26 cellular contexts compared by ENCODE assay signal in genomic region chr19:7455600-7456296, GRCh38. TPM values are rescaled to one million over a fixed set of nuclear protein-coding genes. Genes with fewer than 3 reads are reported as not detected.
DNase-seq lines count a peak whose midpoint lies in the region; ATAC-seq, FAIRE-seq and TF ChIP-seq lines count a peak whose summit lies in the region.
"Had no signal": no experiment of that assay in that cellular context is flagged by ENCODE, and none has a peak within 500 bp of the region (broad histone marks: within the 10 kb centered on the region; RNA-seq: fewer than 3 reads in every experiment).

No MANE protein-coding gene starts in this region.

- H3K27me3 Mint-ChIP-seq in activated naive CD8-positive, alpha-beta T cell = no peaks in the 10 kb centered on the region
- H3K27me3 Mint-ChIP-seq in activated naive CD8-positive, alpha-beta T cell treated with anti-CD3 and anti-CD28 coated beads for 36 hours = no peaks in the 10 kb centered on the region

- RAD21 ChIA-PET in GM12878 (lab: Charles Lee; ENCODE audit: unreplicated experiment) = no interaction called here

- DNase-seq in activated naive CD8-positive, alpha-beta T cell treated with anti-CD3 and anti-CD28 coated beads for 36 hours = no peak
- DNase-seq in RWPE2 (ENCODE audit: low spot score) (no peak), GM12878 (ENCODE audit: low read depth, low spot score) (no peak), posterior vena cava (ENCODE audit: low spot score) (peak; percentile 62), DMS114 treated with DMSO at 0.1 percent for 48 hours (lab: John Stamatoyannopoulos, UW; ENCODE audit: unreplicated experiment) (no peak), GM20000 (ENCODE audit: low spot score) (no peak), HUDEP-2 (lab: John Stamatoyannopoulos, UW; ENCODE audit: unreplicated experiment in 76 of 76) (no peak)
- DNase-seq: ACHN; CD8-positive, alpha-beta T cell; DMS153; IMR-90; Kasumi-1; NCI-H1048; NCI-H2029 treated with DMSO at 0.1 percent for 48 hours; NCI-H2171; NCI-H345; NCI-H524; NCI-H774; NK-92 treated with Interleukin-12 subunit alpha and Interleukin-12 subunit beta, amount 100 ng/mL, for 24 hours; SJCRH30 had no signal

- peak overlapping the region; percentile 98 for H3K27ac ChIP-seq in RWPE2 (ENCODE audit: poor library complexity, severe bottlenecking)
- H3K27ac ChIP-seq in GM12878 (ENCODE audit: control insufficient read depth, insufficient read depth) = no peak overlapping the region
- H3K27ac ChIP-seq: BLaER1, SJCRH30 had no signal

- H3K27me3 ChIP-seq in RWPE2 (ENCODE audit: insufficient read depth, poor library complexity, severe bottlenecking) = no peaks in the 10 kb centered on the region
- no peaks in the 10 kb centered on the region for H3K27me3 ChIP-seq in GM12878 (replicated peaks in 1 of 2; ENCODE audit: control insufficient read depth in 2 of 2, insufficient read depth in 2 of 2, low read length in 1 of 2)
- H3K27me3 ChIP-seq: BLaER1, SJCRH30 had no signal

- POLR2A ChIA-PET in GM12878 (lab: Charles Lee) = no interaction called here

- in situ Hi-C loops in GM12878 (cut with MboI) = no loop called here

- WGBS in GM12878 (ENCODE audit: insufficient coverage, insufficient replicate concordance, low lambda C conversion rate, missing lambda C conversion rate) = 96% methylated on average over 14 of the region's 14 CpGs

- H3K36me3 ChIP-seq in RWPE2 (ENCODE audit: low read depth) (peaks cover 86% of the 10 kb centered on the region), GM12878 (ENCODE audit: control insufficient read depth in 2 of 2, insufficient read depth in 2 of 2, low read length in 1 of 2) (peaks cover 41 to 45% of the 10 kb centered on the region in 2 experiments)

- no peak for TF ChIP-seq RAD21 in GM12878 (IDR thresholded peaks at IDR 0.05; ENCODE audit: insufficient read depth, low read depth, low read length)

- H3K79me2 ChIP-seq in GM12878 (ENCODE audit: control insufficient read depth, insufficient read depth, low read length) = peaks cover under 1% of the 10 kb centered on the region

- no peak overlapping the region for H3K9ac ChIP-seq in GM12878 (ENCODE audit: control insufficient read depth, insufficient read depth, low read length)
- H3K9ac ChIP-seq: BLaER1 had no signal

- TF ChIP-seq CTCF in RWPE2 (IDR thresholded peaks at IDR 0.05; ENCODE audit: poor library complexity, severe bottlenecking) (no peak), GM12878 (IDR thresholded peaks at IDR 0.05 in 2 of 3, conservative IDR thresholded peaks at IDR 0.05 in 1 of 3; ENCODE audit: control insufficient read depth in 2 of 3, extremely low read depth in 1 of 3, insufficient read depth in 1 of 3, low read depth in 3 of 3, low read length in 3 of 3) (no peak), GM20000 (IDR thresholded peaks at IDR 0.05; ENCODE audit: extremely low read depth, missing control alignments) (no peak)

- H3K9me3 Mint-ChIP-seq in activated naive CD8-positive, alpha-beta T cell (ENCODE audit: low read depth) = no peaks in the 10 kb centered on the region
- H3K9me3 Mint-ChIP-seq in activated naive CD8-positive, alpha-beta T cell treated with anti-CD3 and anti-CD28 coated beads for 36 hours = peaks cover 14% of the 10 kb centered on the region
- H3K9me3 Mint-ChIP-seq: CD8-positive, alpha-beta T cell had no signal

- intact Hi-C loops in GM12878 (cut with micrococcal nuclease; ENCODE audit: unreplicated experiment) = no loop called here
- intact Hi-C loops in posterior vena cava (cut with DNase I) = no loop called here

- CTCF ChIA-PET in GM12878 (lab: Yijun Ruan, JAX) = no interaction called here

- peaks cover 18% of the 10 kb centered on the region for H3K36me3 Mint-ChIP-seq in activated naive CD8-positive, alpha-beta T cell
- peaks cover 48% of the 10 kb centered on the region for H3K36me3 Mint-ChIP-seq in activated naive CD8-positive, alpha-beta T cell treated with anti-CD3 and anti-CD28 coated beads for 36 hours

- TF ChIP-seq EP300 in GM12878 (IDR thresholded peaks at IDR 0.05; ENCODE audit: borderline replicate concordance in 1 of 2, control insufficient read depth in 1 of 2, low read depth in 2 of 2, low read length in 2 of 2) = no peak

- H2AFZ ChIP-seq in GM12878 (ENCODE audit: control insufficient read depth, low read depth, low read length) = no peak overlapping the region

- ATAC-seq in RWPE2 (ENCODE audit: low read depth) (no peak), GM12878 (no peak)
- ATAC-seq: CD8-positive, alpha-beta T cell; HCT116 had no signal

- FAIRE-seq in GM12878 (lab: Jason Lieb, UNC) = no peak
- FAIRE-seq: GM12892, H1, HTR-8/SVneo had no signal

- no peak overlapping the region for H3K4me3 Mint-ChIP-seq in activated naive CD8-positive, alpha-beta T cell
- no peak overlapping the region for H3K4me3 Mint-ChIP-seq in activated naive CD8-positive, alpha-beta T cell treated with anti-CD3 and anti-CD28 coated beads for 36 hours
- H3K4me3 Mint-ChIP-seq: CD8-positive, alpha-beta T cell had no signal

- H3K4me3 ChIP-seq in RWPE2 (ENCODE audit: severe bottlenecking) (no peak overlapping the region), GM12878 (no peak overlapping the region)
- H3K4me3 ChIP-seq: BLaER1, SJCRH30 had no signal

- H4K20me1 ChIP-seq in GM12878 (ENCODE audit: control insufficient read depth, insufficient read depth) = no peaks in the 10 kb centered on the region

- H3K4me1 ChIP-seq in RWPE2 (ENCODE audit: insufficient read depth, poor library complexity, severe bottlenecking) = peaks cover 9% of the 10 kb centered on the region
- no peaks in the 10 kb centered on the region for H3K4me1 ChIP-seq in GM12878 (ENCODE audit: control insufficient read depth, insufficient read depth, low read length)
- H3K4me1 ChIP-seq: BLaER1, SJCRH30 had no signal

- H3K9me3 ChIP-seq in RWPE2 (ENCODE audit: severe bottlenecking) (peaks cover 6% of the 10 kb centered on the region), GM12878 (replicated peaks; ENCODE audit: control insufficient read depth, insufficient read depth, low read length) (peaks cover 20% of the 10 kb centered on the region)
- H3K9me3 ChIP-seq: SJCRH30 had no signal

- peak overlapping the region; percentile 68 for H3K27ac Mint-ChIP-seq in activated naive CD8-positive, alpha-beta T cell
- H3K27ac Mint-ChIP-seq in activated naive CD8-positive, alpha-beta T cell treated with anti-CD3 and anti-CD28 coated beads for 36 hours = no peak overlapping the region

- SMC1A ChIA-PET in GM12878 (lab: Charles Lee; ENCODE audit: uncharacterized antibody, unreplicated experiment) = no interaction called here

- peaks cover 19% of the 10 kb centered on the region for H3K4me1 Mint-ChIP-seq in activated naive CD8-positive, alpha-beta T cell (ENCODE audit: low read depth)
- peaks cover 7% of the 10 kb centered on the region for H3K4me1 Mint-ChIP-seq in activated naive CD8-positive, alpha-beta T cell treated with anti-CD3 and anti-CD28 coated beads for 36 hours

- no peak for TF ChIP-seq POLR2A in GM12878 (IDR thresholded peaks at IDR 0.05; ENCODE audit: low read depth, low read length)

- H3K4me2 ChIP-seq in GM12878 (ENCODE audit: control insufficient read depth, insufficient read depth) = no peak overlapping the region
- H3K4me2 ChIP-seq: BLaER1 had no signal

- BruUV-seq in GM12878 (replicated peaks; lab: Mats Ljungman, UMichigan) = TSS peak; percentile 43

TF ChIP-seq in GM12878, 131 proteins besides CTCF, POLR2A, EP300 and RAD21 (continues in another document):
- TF ChIP-seq KAT2A (conservative IDR thresholded peaks at IDR 0.05; ENCODE audit: control insufficient read depth, low read depth, low read length) = no peak

RNA-seq across cellular contexts. Expression of gene PEX11G, which starts 33.1 kb away (rescaled TPM):
- 1 to 10 TPM in 1 of 2 experiments, under 1 TPM in 1; 0.82 to 1.5 TPM for total RNA-seq in activated naive CD8-positive, alpha-beta T cell treated with anti-CD3 and anti-CD28 coated beads for 36 hours
- total RNA-seq in GM12878 (2013; cell fraction: nucleolus; rRNA removed) = not detected in 2 replicates
- total RNA-seq in GM12878 (2014; rRNA removed) (0.73 and 0.82 TPM in 2 replicates), GM12878 (2014; rRNA removed; fragmentation: Illumina TruSeq; extraction: Trizol) (0.40 and 0.51 TPM in 2 replicates), GM12878 (2021) (1.0 and 1.8 TPM in 2 replicates), posterior vena cava (1 to 10 TPM; 2.7 to 4.1 TPM)
- 0.68 TPM for polyA plus RNA-seq in GM12878 (2011; ENCODE audit: low read depth)
- polyA plus RNA-seq in GM12878 (2011; rRNA removed) (0.19 and 0.29 TPM in 2 replicates), GM12878 (2014; fragmentation: Illumina TruSeq; extraction: Trizol) (0.38 TPM in 1 of 2 replicates, not detected in the other), GM12878 (2014; fragmentation: Nextera tagmentation; extraction: Ambion mirVana) (under 1 TPM in 1 of 2 experiments, not detected in 1; 0.05 TPM), GM12878 (2014; rRNA removed) (1.2 and 1.6 TPM in 2 replicates), GM12878 (2016; fragmentation: Nextera tagmentation; extraction: Ambion mirVana) (1 to 10 TPM; 1.5 to 1.7 TPM)
- 1.0 and 1.6 TPM in 2 replicates for polyA plus RNA-seq in GM12878 (2011; cell fraction: cytosol; rRNA removed)
- polyA plus RNA-seq in GM12878 (2011; cell fraction: nucleus; rRNA removed) = 1.0 and 1.1 TPM in 2 replicates
- 1.1 and 1.2 TPM in 2 replicates for polyA plus RNA-seq in GM12878 (2012)
- polyA minus RNA-seq in GM12878 (2011; rRNA and poly(A)+ RNA removed) = 0.41 TPM in 1 of 2 replicates, not detected in the other
- polyA minus RNA-seq in GM12878 (2011; cell fraction: cytosol; rRNA and poly(A)+ RNA removed) = not detected in 2 replicates
- 0.96 TPM in 1 of 2 replicates, not detected in the other for polyA minus RNA-seq in GM12878 (2011; cell fraction: nucleus; rRNA and poly(A)+ RNA removed)
- total RNA-seq: CD8-positive, alpha-beta T cell; SJCRH30 had no signal
